9 cellular contexts compared by ENCODE assay signal in genomic region chr1:214604543-214604942, GRCh38. TPM values are rescaled to one million over a fixed set of nuclear protein-coding genes. Genes with fewer than 3 reads are reported as not detected.
DNase-seq lines count a peak whose midpoint lies in the region; ATAC-seq and TF ChIP-seq lines count a peak whose summit lies in the region.
"Had no signal": no experiment of that assay in that cellular context is flagged by ENCODE, and none has a peak within 500 bp of the region (broad histone marks: within the 10 kb centered on the region; RNA-seq: fewer than 3 reads in every experiment).

No MANE protein-coding gene starts in this region.

- H3K9ac ChIP-seq in fibroblast of lung (ENCODE audit: insufficient read depth, low read length) = peak overlapping the region; percentile 73

- H3K4me2 ChIP-seq in fibroblast of lung (ENCODE audit: extremely low read depth, insufficient read depth, low read length) = peak overlapping the region; percentile 99

- H3K9me3 Mint-ChIP-seq in MCF 10A (ENCODE audit: unreplicated experiment) = no peaks in the 10 kb centered on the region
- peaks cover 0 to 2% of the 10 kb centered on the region in 2 donors for H3K9me3 Mint-ChIP-seq in stimulated activated naive CD8-positive, alpha-beta T cell treated with anti-CD3 and anti-CD28 coated beads, Interleukin-15, amount 100 ng/mL, for 72 hours

- peak overlapping the region; percentile 93 for H2AFZ ChIP-seq in fibroblast of lung (ENCODE audit: low read length)

- H3K36me3 ChIP-seq in breast epithelium (no peaks in the 10 kb centered on the region), fibroblast of lung (ENCODE audit: control insufficient read depth, insufficient read depth, low read length) (no peaks in the 10 kb centered on the region)
- H3K36me3 ChIP-seq: thoracic aorta had no signal

- peak overlapping the region; percentile 96 for H3K4me3 Mint-ChIP-seq in MCF 10A (ENCODE audit: unreplicated experiment)
- peak overlapping the region; percentile 98 to 99 for H3K4me3 Mint-ChIP-seq in stimulated activated naive CD8-positive, alpha-beta T cell treated with anti-CD3 and anti-CD28 coated beads, Interleukin-15, amount 100 ng/mL, for 72 hours

- TF ChIP-seq POLR2A in breast epithelium (IDR thresholded peaks at IDR 0.05) = no peak

- H3K27me3 ChIP-seq in breast epithelium (no peaks in the 10 kb centered on the region), fibroblast of lung (ENCODE audit: control insufficient read depth, insufficient read depth, low read length) (no peaks in the 10 kb centered on the region)

- H3K4me3 ChIP-seq in breast epithelium (no peak overlapping the region), fibroblast of lung (replicated peaks in 1 of 4; ENCODE audit: control extremely low read depth in 1 of 4, insufficient read depth in 1 of 4, low read depth in 3 of 4, low read length in 4 of 4) (peak overlapping the region; percentile 83 to 94 (median 84))

- peak overlapping the region; percentile 94 for H3K27ac Mint-ChIP-seq in MCF 10A (ENCODE audit: low read depth, unreplicated experiment)
- peak overlapping the region in 1 of 2 donors; percentile 80 for H3K27ac Mint-ChIP-seq in stimulated activated naive CD8-positive, alpha-beta T cell treated with anti-CD3 and anti-CD28 coated beads, Interleukin-15, amount 100 ng/mL, for 72 hours

- H3K4me1 ChIP-seq in breast epithelium (no peaks in the 10 kb centered on the region), fibroblast of lung (ENCODE audit: control insufficient read depth, extremely low read depth, insufficient read depth, low read length) (peaks cover 5% of the 10 kb centered on the region)

- peaks cover 55% of the 10 kb centered on the region for H3K79me2 ChIP-seq in fibroblast of lung (ENCODE audit: control insufficient read depth, insufficient read depth, low read length)

- H3K27ac ChIP-seq in breast epithelium = no peak overlapping the region
- no peak overlapping the region for H3K27ac ChIP-seq in RWPE1
- peak overlapping the region; percentile 89 for H3K27ac ChIP-seq in fibroblast of lung (ENCODE audit: insufficient read depth, low read length)
- H3K27ac ChIP-seq: thoracic aorta had no signal

- DNase-seq in MCF 10A (ENCODE audit: unreplicated experiment) = peak; percentile 48
- no peak for DNase-seq in breast epithelium (ENCODE audit: low spot score in 2 of 2)
- DNase-seq in RWPE1 (ENCODE audit: low spot score) = peak; percentile 12
- DNase-seq in fibroblast of lung (ENCODE audit: low read depth in 2 of 2) = peak in 1 of 2 donors; percentile 26
- no peak for DNase-seq in stimulated activated naive CD8-positive, alpha-beta T cell treated with anti-CD3 and anti-CD28 coated beads, Interleukin-15, amount 100 ng/mL, for 72 hours
- DNase-seq in GM20000 (ENCODE audit: low spot score) = no peak

- TF ChIP-seq CTCF in MCF 10A (IDR thresholded peaks at IDR 0.05; ENCODE audit: unreplicated experiment) (no peak), breast epithelium (IDR thresholded peaks at IDR 0.05) (no peak), RWPE1 (conservative IDR thresholded peaks at IDR 0.05; ENCODE audit: low read depth) (no peak), fibroblast of lung (conservative IDR thresholded peaks at IDR 0.05 in 1 of 2, IDR thresholded peaks at IDR 0.05 in 1 of 2; ENCODE audit: low read depth in 1 of 2, low read length in 2 of 2) (no peak), GM20000 (IDR thresholded peaks at IDR 0.05; ENCODE audit: extremely low read depth, missing control alignments) (no peak)

- ATAC-seq in stimulated activated naive CD8-positive, alpha-beta T cell treated with anti-CD3 and anti-CD28 coated beads, Interleukin-15, amount 100 ng/mL, for 72 hours = no peak
- ATAC-seq in HG02885 (IDR thresholded peaks at IDR 0.05; ENCODE audit: poor library complexity, unreplicated experiment) (no peak), HG02571 (IDR thresholded peaks at IDR 0.05; ENCODE audit: unreplicated experiment) (no peak)

- peaks cover 7% of the 10 kb centered on the region for H3K36me3 Mint-ChIP-seq in MCF 10A (ENCODE audit: insufficient read depth, unreplicated experiment)

- no TSS peak for BruUV-seq in MCF 10A (replicated peaks; lab: Mats Ljungman, UMichigan)

- POLR2A ChIA-PET in MCF 10A (lab: Yijun Ruan, JAX) (interaction anchor here (0.6 to 4.8 kb wide), 22 partner anchors 9 to 964 kb away, joined by 3 to 50 read pairs (median 4); partner anchors contain the start of genes KCTD3 and PTPN14), RWPE1 (lab: Yijun Ruan, JAX; ENCODE audit: low non-redundant PET) (no interaction called here)

- no peaks in the 10 kb centered on the region for H3K27me3 Mint-ChIP-seq in MCF 10A (ENCODE audit: insufficient read depth, unreplicated experiment)
- no peaks in the 10 kb centered on the region for H3K27me3 Mint-ChIP-seq in stimulated activated naive CD8-positive, alpha-beta T cell treated with anti-CD3 and anti-CD28 coated beads, Interleukin-15, amount 100 ng/mL, for 72 hours

- H4K20me1 ChIP-seq in fibroblast of lung (ENCODE audit: control insufficient read depth, extremely low read depth, insufficient read depth, low read length) = no peaks in the 10 kb centered on the region

- H3K4me1 Mint-ChIP-seq in MCF 10A (ENCODE audit: insufficient read depth, unreplicated experiment) = peaks cover 16% of the 10 kb centered on the region
- peaks cover 13% of the 10 kb centered on the region for H3K4me1 Mint-ChIP-seq in stimulated activated naive CD8-positive, alpha-beta T cell treated with anti-CD3 and anti-CD28 coated beads, Interleukin-15, amount 100 ng/mL, for 72 hours

- intact Hi-C loops in MCF 10A (cut with micrococcal nuclease) (loop anchor here (1.0 kb wide), 1 partner anchor 271 kb away; no protein-coding TSS in a partner anchor), breast epithelium (cut with DNase I; ENCODE audit: low total_unique reads) (no loop called here)

- H3K9me3 ChIP-seq in breast epithelium (no peaks in the 10 kb centered on the region), fibroblast of lung (ENCODE audit: control insufficient read depth, insufficient read depth, low read depth, low read length) (no peaks in the 10 kb centered on the region)
- H3K9me3 ChIP-seq: thoracic aorta had no signal

- CTCF ChIA-PET in MCF 10A (lab: Yijun Ruan, JAX) (interaction anchor here (0.6 to 14.4 kb wide), 31 partner anchors 8 to 919 kb away, joined by 3 to 196 read pairs (median 4); no protein-coding TSS in a partner anchor), RWPE1 (lab: Yijun Ruan, JAX) (no interaction called here)

RNA-seq across cellular contexts. Expression of gene CENPF, which starts 1.5 kb away (rescaled TPM):
- total RNA-seq in MCF 10A (2022) = 88.8 and 135 TPM in 2 replicates
- total RNA-seq in breast epithelium = 1 to 10 TPM; 1.3 to 4.0 (median 1.9) TPM
- total RNA-seq in fibroblast of lung = 2.3 and 13.2 TPM in 2 replicates
- polyA plus RNA-seq in fibroblast of lung = 12.0 and 41.1 TPM in 2 replicates
- polyA plus RNA-seq in fibroblast of lung (2012) = 8.2 and 43.0 TPM in 2 replicates
- 2.6 and 3.4 TPM in 2 replicates for polyA minus RNA-seq in fibroblast of lung (ENCODE audit: low replicate concordance)

RNA-seq across cellular contexts. Expression of gene PTPN14, which starts 53.1 kb away (rescaled TPM):
- 240 and 243 TPM in 2 replicates for total RNA-seq in MCF 10A (2022)
- total RNA-seq in breast epithelium = 10 to 100 TPM; 30.4 to 57.4 (median 49.5) TPM
- total RNA-seq in fibroblast of lung = 34.9 and 56.1 TPM in 2 replicates
- polyA plus RNA-seq in fibroblast of lung = 38.7 and 46.7 TPM in 2 replicates
- polyA plus RNA-seq in fibroblast of lung (2012) = 21.1 and 27.7 TPM in 2 replicates
- polyA minus RNA-seq in fibroblast of lung (ENCODE audit: low replicate concordance) = 78.5 and 103 TPM in 2 replicates

Comparison
In these comparisons a context has a peak if more than half of its experiments do, and no peak if none do; other contexts are left out.
1. DNase-seq: peak in MCF 10A (single experiment) and RWPE1 (single experiment); none in breast epithelium (0 of 2), stimulated activated naive CD8-positive, alpha-beta T cell treated with anti-CD3 and anti-CD28 coated beads, Interleukin-15, amount 100 ng/mL, for 72 hours (0 of 2) and GM20000 (single experiment).
2. H3K4me3 ChIP-seq: peak in fibroblast of lung (4 of 4); none in breast epithelium (0 of 3).